In genomic region chr12:570949-571794, GRCh38 we compare ENCODE assay signal across 9 cellular contexts.
A peak's percentile ranks its signal among the peaks of the same experiment; 100 is the strongest.
DNase-seq lines count a peak whose midpoint lies in the region; ATAC-seq, FAIRE-seq and TF ChIP-seq lines count a peak whose summit lies in the region.
"Had no signal": no experiment of that assay in that cellular context is flagged by ENCODE, and none has a peak within 500 bp of the region (broad histone marks: within the 10 kb centered on the region; RNA-seq: fewer than 3 reads in every experiment).

No MANE protein-coding gene starts in this region.

- POLR2A ChIA-PET in A549 (lab: Yijun Ruan, JAX): interaction anchor here (0.9 to 3.3 kb wide), 6 partner anchors 61 to 378 kb away, joined by 3 to 77 read pairs (median 14); partner anchors contain the start of genes RAD52 and WNK1

- peak; percentile 74 for FAIRE-seq in A549 (lab: Jason Lieb, UNC)
- FAIRE-seq: frontal cortex had no signal

- peak; percentile 40 to 64; a peak in 2 of 5 replicates for TF ChIP-seq EP300 in A549 (IDR thresholded peaks at IDR 0.05)

- H3K9me3 ChIP-seq in A549 (peaks cover 5% of the 10 kb centered on the region; the same call in 1 of the 3 replicates), iPS-18c (ENCODE audit: control insufficient read depth, insufficient read depth, low read length) (peaks cover 2% of the 10 kb centered on the region)

- H3K27ac ChIP-seq in A549 (peak overlapping the region; percentile 97 to 98), skin epidermis (peak overlapping the region in 20 of 21 experiments; percentile 63 to 95 (median 87))

- no peak for TF ChIP-seq CTCF in A549 (IDR thresholded peaks at IDR 0.05)

- ATAC-seq in A549 (peak; percentile 74 to 81), GM21529 (IDR thresholded peaks at IDR 0.05; ENCODE audit: unreplicated experiment) (no peak), GM18858 (IDR thresholded peaks at IDR 0.05; ENCODE audit: unreplicated experiment) (no peak)

- no peak; a peak in 2 of 5 replicates for TF ChIP-seq RAD21 in A549 (conservative IDR thresholded peaks at IDR 0.05 in 1 of 2, IDR thresholded peaks at IDR 0.05 in 1 of 2)

- DNase-seq in A549 (ENCODE audit: low read depth in 1 of 2, low spot score in 1 of 2) (peak; percentile 97 to 98), HCEC 1CT (peak; percentile 92), amniotic stem cell (lab: John Stamatoyannopoulos, UW) (peak; percentile 64), DMS153 (lab: John Stamatoyannopoulos, UW) (no peak)

- 2% methylated on average over 16 of the region's 21 CpGs for WGBS in A549 (ENCODE audit: missing lambda C conversion rate)

- CTCF ChIA-PET in A549 (lab: Yijun Ruan, JAX): interaction anchor here (0.6 to 13.7 kb wide), 51 partner anchors 9 to 1022 kb away, joined by 3 to 292 read pairs (median 5); partner anchors contain the start of genes RAD52 and WNK1

- no peak; the same call in none of the 2 replicates for TF ChIP-seq POLR2A in A549 (IDR thresholded peaks at IDR 0.05; ENCODE audit: low read length)

- H3K4me1 ChIP-seq in A549: peaks cover 42% of the 10 kb centered on the region

- H3K4me2 ChIP-seq in A549: peak overlapping the region; percentile 85

- peak overlapping the region; percentile 62 for H3K4me3 ChIP-seq in A549
- H3K4me3 ChIP-seq in iPS-18c (ENCODE audit: insufficient read depth, low read depth, low read length): peak overlapping the region; percentile 68
- peak overlapping the region; percentile 27 to 59 (median 48) for H3K4me3 ChIP-seq in skin epidermis

TF ChIP-seq in A549, 52 proteins besides CTCF, POLR2A, EP300 and RAD21 (continues in another document):
- TF ChIP-seq RARB (CRISPR knock-in tag; IDR thresholded peaks at IDR 0.05) (no peak), FOSL2 (IDR thresholded peaks at IDR 0.05) (no peak), FOSL2 (CRISPR knock-in tag; IDR thresholded peaks at IDR 0.05) (peak; percentile 34), HMGXB4 (CRISPR knock-in tag; IDR thresholded peaks at IDR 0.05; ENCODE audit: borderline replicate concordance) (no peak), TFCP2L1 (CRISPR knock-in tag; IDR thresholded peaks at IDR 0.05) (0 out of 2 replicates have a peak, but pooled peaks have one; percentile 50), HDAC2 (IDR thresholded peaks at IDR 0.05) (no peak), REST (IDR thresholded peaks at IDR 0.05) (no peak), ZFP36 (IDR thresholded peaks at IDR 0.05; ENCODE audit: borderline replicate concordance, partially characterized antibody) (no peak), ZC3H11A (IDR thresholded peaks at IDR 0.05) (no peak), BCL3 (IDR thresholded peaks at IDR 0.05) (peak; percentile 31; the same call in 1 of the 3 replicates), E2F6 (IDR thresholded peaks at IDR 0.05; ENCODE audit: borderline replicate concordance, low read depth) (peak; percentile 68; the same call in 1 of the 2 replicates), JUNB (IDR thresholded peaks at IDR 0.05) (0 out of 2 replicates have a peak, but pooled peaks have one; percentile 37), HOXA7 (CRISPR knock-in tag; IDR thresholded peaks at IDR 0.05) (0 out of 2 replicates have a peak, but pooled peaks have one; percentile 35), SMC3 (IDR thresholded peaks at IDR 0.05) (no peak; the same call in 2 of the 3 replicates), NPAS2 (CRISPR knock-in tag; IDR thresholded peaks at IDR 0.05; ENCODE audit: borderline replicate concordance) (no peak), MAX (IDR thresholded peaks at IDR 0.05) (peak; percentile 73), PHF8 (IDR thresholded peaks at IDR 0.05; ENCODE audit: borderline replicate concordance, low read depth) (no peak), NR3C1 (IDR thresholded peaks at IDR 0.05) (no peak), FOXS1 (CRISPR knock-in tag; IDR thresholded peaks at IDR 0.05) (no peak), HEYL (CRISPR knock-in tag; IDR thresholded peaks at IDR 0.05) (no peak), CHD4 (IDR thresholded peaks at IDR 0.05; ENCODE audit: borderline replicate concordance) (no peak), SREBF2 (IDR thresholded peaks at IDR 0.05) (no peak), MAZ (IDR thresholded peaks at IDR 0.05; ENCODE audit: borderline replicate concordance, low read depth, low read length) (no peak), MAFK (IDR thresholded peaks at IDR 0.05; ENCODE audit: partially characterized antibody) (no peak), NFE2L2 (conservative IDR thresholded peaks at IDR 0.05; ENCODE audit: low read length) (no peak), RNF2 (IDR thresholded peaks at IDR 0.05; ENCODE audit: borderline replicate concordance, low read depth) (no peak), CBX2 (IDR thresholded peaks at IDR 0.05; ENCODE audit: borderline replicate concordance, low read depth) (no peak), HOXB13 (CRISPR knock-in tag; IDR thresholded peaks at IDR 0.05; ENCODE audit: low read depth) (peak; percentile 13; the same call in 1 of the 2 replicates), ZSCAN20 (CRISPR knock-in tag; IDR thresholded peaks at IDR 0.05) (no peak), CBX8 (IDR thresholded peaks at IDR 0.05) (no peak)
- TF ChIP-seq, protein P1, sequence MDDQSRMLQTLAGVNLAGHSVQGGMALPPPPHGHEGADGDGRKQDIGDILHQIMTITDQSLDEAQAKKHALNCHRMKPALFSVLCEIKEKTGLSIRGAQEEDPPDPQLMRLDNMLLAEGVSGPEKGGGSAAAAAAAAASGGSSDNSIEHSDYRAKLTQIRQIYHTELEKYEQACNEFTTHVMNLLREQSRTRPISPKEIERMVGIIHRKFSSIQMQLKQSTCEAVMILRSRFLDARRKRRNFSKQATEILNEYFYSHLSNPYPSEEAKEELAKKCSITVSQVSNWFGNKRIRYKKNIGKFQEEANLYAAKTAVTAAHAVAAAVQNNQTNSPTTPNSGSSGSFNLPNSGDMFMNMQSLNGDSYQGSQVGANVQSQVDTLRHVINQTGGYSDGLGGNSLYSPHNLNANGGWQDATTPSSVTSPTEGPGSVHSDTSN (IDR thresholded peaks at IDR 0.05): peak; percentile 88

Comparison
In these comparisons a context has a peak if more than half of its experiments do, and no peak if none do; other contexts are left out.
1. ATAC-seq: peak in A549 (2 of 2); none in GM21529 (single experiment) and GM18858 (single experiment).
2. Peak in every context shown above with its lines, with median percentiles within 50 percentile points of each other: H3K4me3 ChIP-seq.